Comparison of ENCODE assay signal across 20 cellular contexts in genomic region chr2:221958224-221958623, GRCh38.
A peak's percentile ranks its signal among the peaks of the same experiment; 100 is the strongest.
DNase-seq lines count a peak whose midpoint lies in the region; ATAC-seq and TF ChIP-seq lines count a peak whose summit lies in the region.
"Had no signal": no experiment of that assay in that cellular context is flagged by ENCODE, and none has a peak within 500 bp of the region (broad histone marks: within the 10 kb centered on the region; RNA-seq: fewer than 3 reads in every experiment).

No MANE protein-coding gene starts in this region.

- H3K27ac ChIP-seq in A673 (ENCODE audit: low read depth, low read length, poor library complexity, severe bottlenecking) (no peak overlapping the region), sigmoid colon (no peak overlapping the region)
- H3K27ac ChIP-seq: colonic mucosa, esophagus squamous epithelium, neutrophil, SJSA1, vagina had no signal

- BruUV-seq in A673 (replicated peaks; lab: Mats Ljungman, UMichigan): no TSS peak

- H3K9me3 ChIP-seq in A673 (ENCODE audit: low read depth, low read length, poor library complexity, severe bottlenecking) (no peaks in the 10 kb centered on the region), NT2/D1 (ENCODE audit: insufficient read depth, low read length) (no peaks in the 10 kb centered on the region), sigmoid colon (no peaks in the 10 kb centered on the region)
- H3K9me3 ChIP-seq: colonic mucosa, esophagus squamous epithelium, neutrophil, SJSA1, vagina had no signal

- no peak for ATAC-seq in HG03175 (IDR thresholded peaks at IDR 0.05; ENCODE audit: unreplicated experiment)
- ATAC-seq: right cardiac atrium had no signal

- in situ Hi-C loops in GM13977 (cut with MboI; ENCODE audit: low pct_unique_long_range_greater_than_20kb, low sequenced_read_pairs, unreplicated experiment): no loop called here

- 0 out of 2 replicates have a peak, but pooled peaks have one; percentile 28 for TF ChIP-seq CTCF in A673 (conservative IDR thresholded peaks at IDR 0.05; ENCODE audit: low read depth, low read length)
- TF ChIP-seq CTCF in fibroblast of pulmonary artery (IDR thresholded peaks at IDR 0.05; ENCODE audit: low read length, missing control alignments): no peak
- TF ChIP-seq CTCF in sigmoid colon (IDR thresholded peaks at IDR 0.05): peak in 1 of 4 experiments; percentile 18
- no peak for TF ChIP-seq CTCF in GM13977 (IDR thresholded peaks at IDR 0.05; ENCODE audit: extremely low read depth, insufficient read depth, missing control alignments)

- TF ChIP-seq EP300 in sigmoid colon (IDR thresholded peaks at IDR 0.05): no peak

- no peaks in the 10 kb centered on the region for H3K27me3 ChIP-seq in A673 (replicated peaks; ENCODE audit: insufficient read depth, low read depth, low read length, poor library complexity)
- no peaks in the 10 kb centered on the region for H3K27me3 ChIP-seq in NT2/D1 (ENCODE audit: insufficient read depth, insufficient read length)
- no peaks in the 10 kb centered on the region for H3K27me3 ChIP-seq in sigmoid colon
- H3K27me3 ChIP-seq: colonic mucosa, esophagus squamous epithelium, neutrophil, vagina had no signal

- H3K9ac ChIP-seq in NT2/D1 (ENCODE audit: insufficient read length, low read depth): no peak overlapping the region

- DNase-seq in A673 (ENCODE audit: low spot score): peak; percentile 13
- peak; percentile 56 for DNase-seq in H4 (ENCODE audit: low spot score)
- DNase-seq in NT2/D1 (ENCODE audit: low read depth, low spot score): peak; percentile 13
- DNase-seq in fibroblast of pulmonary artery (ENCODE audit: low read depth): peak; percentile 7
- DNase-seq in sigmoid colon: no peak
- DNase-seq in GM13977 (ENCODE audit: low spot score): no peak
- DNase-seq in NCI-H2171 treated with DMSO at 0.1 percent for 48 hours (lab: John Stamatoyannopoulos, UW): no peak
- DNase-seq: activated CD4-positive, alpha-beta T cell treated with anti-CD3 and anti-CD28 coated beads for 48 hours; activated naive CD4-positive, alpha-beta T cell; aorta; colonic mucosa; COR-L47; esophagus squamous epithelium; GF-D8; NCI-H2029; right cardiac atrium had no signal

- WGBS in sigmoid colon, 2 donors: 90% methylated on average over 2 of the region's 2 CpGs

- intact Hi-C loops in A673 (cut with micrococcal nuclease; ENCODE audit: unreplicated experiment): no loop called here
- intact Hi-C loops in sigmoid colon (cut with DNase I): no loop called here

- POLR2A ChIA-PET in A673 (lab: Charles Lee; ENCODE audit: low non-redundant PET): no interaction called here

- no peak for TF ChIP-seq POLR2A in sigmoid colon (IDR thresholded peaks at IDR 0.05)

- H3K36me3 ChIP-seq in A673 (ENCODE audit: insufficient read depth, low read length, poor library complexity, severe bottlenecking): no peaks in the 10 kb centered on the region
- no peaks in the 10 kb centered on the region for H3K36me3 ChIP-seq in NT2/D1 (ENCODE audit: insufficient read depth, insufficient read length, low read length)
- no peaks in the 10 kb centered on the region for H3K36me3 ChIP-seq in sigmoid colon
- H3K36me3 ChIP-seq: colonic mucosa, esophagus squamous epithelium, neutrophil, SJSA1, vagina had no signal

- H3K4me3 ChIP-seq in A673 (ENCODE audit: low read depth, low read length, poor library complexity, severe bottlenecking): no peak overlapping the region
- no peak overlapping the region for H3K4me3 ChIP-seq in NT2/D1 (ENCODE audit: insufficient read length, low read depth)
- no peak overlapping the region for H3K4me3 ChIP-seq in fibroblast of pulmonary artery (replicated peaks; ENCODE audit: low read depth, low read length)
- no peak overlapping the region for H3K4me3 ChIP-seq in sigmoid colon
- H3K4me3 ChIP-seq: colonic mucosa, esophagus squamous epithelium, SJSA1, vagina had no signal

- CTCF ChIA-PET in A673 (lab: Charles Lee): no interaction called here

- H3K4me1 ChIP-seq in A673 (ENCODE audit: insufficient read depth, low read length, poor library complexity, severe bottlenecking) (no peaks in the 10 kb centered on the region), NT2/D1 (ENCODE audit: insufficient read depth, insufficient read length) (no peaks in the 10 kb centered on the region), sigmoid colon (no peaks in the 10 kb centered on the region)
- H3K4me1 ChIP-seq: colonic mucosa, esophagus squamous epithelium, SJSA1, vagina had no signal

Comparison
In these comparisons a context has a peak if more than half of its experiments do, and no peak if none do; other contexts are left out.
1. DNase-seq: peak in A673 (single experiment), H4 (single experiment), NT2/D1 (single experiment) and fibroblast of pulmonary artery (single experiment); none in sigmoid colon (single experiment), GM13977 (single experiment) and NCI-H2171 treated with DMSO at 0.1 percent for 48 hours (single experiment).